ENCODE assay signal across 8 cellular contexts in the genomic region with DNA sequence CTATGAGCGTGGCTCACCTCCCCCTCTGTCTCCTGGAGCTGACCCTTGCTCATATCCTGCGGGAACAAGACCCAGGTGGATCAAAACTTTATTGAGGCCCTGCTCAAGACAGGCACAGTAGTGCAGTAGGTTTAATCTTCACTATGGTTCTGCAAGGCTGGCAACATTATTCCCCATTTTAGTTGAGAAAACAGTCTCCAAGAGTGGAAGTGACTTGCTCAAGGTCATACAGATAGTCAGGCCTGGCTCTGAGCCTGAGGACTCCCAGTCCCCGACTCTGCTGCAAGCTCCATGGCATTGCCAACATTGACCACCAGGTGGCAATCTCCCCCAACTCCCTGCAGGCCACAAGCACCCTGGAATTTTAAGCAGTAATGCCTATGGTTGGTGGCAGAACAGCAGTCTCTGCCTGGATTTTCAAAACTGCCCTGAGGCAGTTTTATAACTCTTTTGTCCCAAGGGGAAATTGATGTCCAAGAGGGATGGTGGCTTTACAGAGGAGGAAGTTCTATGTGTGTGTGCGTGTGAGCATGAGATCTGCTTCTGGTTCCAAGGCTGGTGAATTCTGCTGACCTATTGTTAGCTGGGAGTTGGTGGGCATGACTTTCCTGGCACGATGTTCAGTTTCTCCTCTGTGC. TPM values are rescaled to one million over a fixed set of nuclear protein-coding genes. Genes with fewer than 3 reads are reported as not detected.
DNase-seq lines count a peak whose midpoint lies in the region; ATAC-seq, FAIRE-seq and TF ChIP-seq lines count a peak whose summit lies in the region.

No MANE protein-coding gene starts in this region.

- 53 to 75% methylated on average over 3 of the region's 5 CpGs for WGBS in esophagus squamous epithelium, 2 donors

- no peaks in the 10 kb centered on the region for H3K36me3 Mint-ChIP-seq in natural killer cell
- H3K36me3 Mint-ChIP-seq in stimulated activated effector memory CD8-positive, alpha-beta T cell treated with anti-CD3 and anti-CD28 coated beads, Interleukin-12 subunit alpha, Interleukin-12 subunit beta, amount 100 ng/mL, for 72 hours = no peaks in the 10 kb centered on the region

- no peaks in the 10 kb centered on the region for H3K36me3 ChIP-seq in esophagus squamous epithelium

- H3K4me3 Mint-ChIP-seq in natural killer cell = no peak overlapping the region
- H3K4me3 Mint-ChIP-seq in stimulated activated effector memory CD8-positive, alpha-beta T cell treated with anti-CD3 and anti-CD28 coated beads, Interleukin-12 subunit alpha, Interleukin-12 subunit beta, amount 100 ng/mL, for 72 hours = no peak overlapping the region

- DNase-seq in AG20443 (ENCODE audit: low spot score) (peak; percentile 93), GM19239 (ENCODE audit: insufficient read length, low spot score) (peak; percentile 66), HuH-7.5 (ENCODE audit: low spot score) (peak; percentile 65), OCI-M1 (lab: John Stamatoyannopoulos, UW) (peak; percentile 99), activated T-cell treated with anti-CD3 and anti-CD28 coated beads for 4 hours (peak; percentile 67), esophagus squamous epithelium (lab: John Stamatoyannopoulos, UW) (no peak), natural killer cell (peak; percentile 64)
- peak; percentile 70 to 85 for DNase-seq in stimulated activated effector memory CD8-positive, alpha-beta T cell treated with anti-CD3 and anti-CD28 coated beads, Interleukin-12 subunit alpha, Interleukin-12 subunit beta, amount 100 ng/mL, for 72 hours (ENCODE audit: low spot score in 2 of 2)

- no peaks in the 10 kb centered on the region for H3K27me3 ChIP-seq in esophagus squamous epithelium

- intact Hi-C loops in esophagus squamous epithelium (cut with DNase I) = loop anchor here (5.0 kb wide), 1 partner anchor 224 kb away; no protein-coding TSS in a partner anchor
- intact Hi-C loops in natural killer cell (cut with micrococcal nuclease) = loop anchor here (1.0 kb wide), 1 partner anchor 225 kb away; no protein-coding TSS in a partner anchor

- H3K27ac ChIP-seq in esophagus squamous epithelium = no peak overlapping the region

- no peaks in the 10 kb centered on the region for H3K9me3 ChIP-seq in esophagus squamous epithelium

- ATAC-seq in natural killer cell = peak; percentile 75 to 97 (median 91)
- peak; percentile 87 for ATAC-seq in stimulated activated effector memory CD8-positive, alpha-beta T cell treated with anti-CD3 and anti-CD28 coated beads, Interleukin-12 subunit alpha, Interleukin-12 subunit beta, amount 100 ng/mL, for 72 hours

- peak; percentile 86 to 97 (median 90) for TF ChIP-seq CTCF in esophagus squamous epithelium (IDR thresholded peaks at IDR 0.05)
- TF ChIP-seq CTCF in natural killer cell (IDR thresholded peaks at IDR 0.05) = peak; percentile 91

- H3K9me3 Mint-ChIP-seq in natural killer cell = no peaks in the 10 kb centered on the region
- no peaks in the 10 kb centered on the region for H3K9me3 Mint-ChIP-seq in stimulated activated effector memory CD8-positive, alpha-beta T cell treated with anti-CD3 and anti-CD28 coated beads, Interleukin-12 subunit alpha, Interleukin-12 subunit beta, amount 100 ng/mL, for 72 hours

- FAIRE-seq in GM19239 (lab: Jason Lieb, UNC) = no peak

- no peaks in the 10 kb centered on the region for H3K4me1 ChIP-seq in esophagus squamous epithelium

- H3K27ac Mint-ChIP-seq in natural killer cell = no peak overlapping the region
- H3K27ac Mint-ChIP-seq in stimulated activated effector memory CD8-positive, alpha-beta T cell treated with anti-CD3 and anti-CD28 coated beads, Interleukin-12 subunit alpha, Interleukin-12 subunit beta, amount 100 ng/mL, for 72 hours = no peak overlapping the region

- H3K4me3 ChIP-seq in esophagus squamous epithelium = no peak overlapping the region

- TF ChIP-seq POLR2A in esophagus squamous epithelium (IDR thresholded peaks at IDR 0.05) = no peak

- no peaks in the 10 kb centered on the region for H3K27me3 Mint-ChIP-seq in natural killer cell (ENCODE audit: low read depth in 2 of 2)

- no peaks in the 10 kb centered on the region for H3K4me1 Mint-ChIP-seq in natural killer cell
- H3K4me1 Mint-ChIP-seq in stimulated activated effector memory CD8-positive, alpha-beta T cell treated with anti-CD3 and anti-CD28 coated beads, Interleukin-12 subunit alpha, Interleukin-12 subunit beta, amount 100 ng/mL, for 72 hours = no peaks in the 10 kb centered on the region

RNA-seq across cellular contexts. Expression of gene NEU3, which starts 34.1 kb away (rescaled TPM):
- total RNA-seq in esophagus squamous epithelium (1 to 10 TPM in 3 of 4 donors, under 1 TPM in 1; 0.99 to 5.5 (median 4.2) TPM), natural killer cell (10 to 100 TPM; 16.9 to 24.3 (median 17.5) TPM)
